ENCODE assay signal across 34 cellular contexts in the genomic region with DNA sequence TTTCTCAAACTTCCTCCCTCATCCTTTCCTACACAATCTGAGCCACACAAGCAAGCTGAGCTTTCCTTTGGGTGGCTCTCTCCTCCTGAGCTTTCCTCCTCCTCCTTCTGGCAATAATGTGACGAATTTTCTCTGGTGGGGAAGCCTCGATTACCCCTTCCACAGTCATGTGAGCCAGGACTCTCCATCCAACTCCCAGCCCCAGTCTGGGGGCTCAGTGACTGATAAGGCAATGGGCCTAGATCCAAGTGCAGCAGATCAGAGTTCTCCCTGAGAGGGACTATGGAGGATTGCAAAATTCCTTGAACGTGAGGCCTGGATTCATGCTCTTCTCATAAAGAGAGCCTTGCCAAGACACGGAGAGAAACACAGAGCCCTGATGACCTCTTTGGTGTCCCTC. TPM values are rescaled to one million over a fixed set of nuclear protein-coding genes. Genes with fewer than 3 reads are reported as not detected.
"Had no signal": no experiment of that assay in that cellular context is flagged by ENCODE, and none has a peak within 500 bp of the region (broad histone marks: within the 10 kb centered on the region; RNA-seq: fewer than 3 reads in every experiment).

No MANE protein-coding gene starts in this region.

- H3K36me3 Mint-ChIP-seq: activated CD4-positive, alpha-beta memory T cell treated with anti-CD3 and anti-CD28 coated beads for 36 hours; activated naive CD4-positive, alpha-beta T cell treated with anti-CD3 and anti-CD28 coated beads, Interleukin-2, amount 50 U/mL, for 72 hours; activated naive CD8-positive, alpha-beta T cell treated with anti-CD3 and anti-CD28 coated beads for 36 hours had no signal

- H3K27ac Mint-ChIP-seq: activated B cell treated with CpG ODN at 0.5 μM for 24 hours; activated CD4-positive, alpha-beta memory T cell treated with anti-CD3 and anti-CD28 coated beads for 36 hours; activated CD4-positive, alpha-beta T cell treated with anti-CD3 and anti-CD28 coated beads, Interleukin-2, amount 10 ng/mL, durations not matched to agents 24 days and 14 days; activated CD8-positive, alpha-beta T cell treated with anti-CD3 and anti-CD28 coated beads for 36 hours; activated naive CD4-positive, alpha-beta T cell treated with anti-CD3 and anti-CD28 coated beads for 36 hours; activated naive CD4-positive, alpha-beta T cell treated with anti-CD3 and anti-CD28 coated beads, Interleukin-2, amount 50 U/mL, for 72 hours; activated naive CD8-positive, alpha-beta T cell treated with anti-CD3 and anti-CD28 coated beads for 36 hours; activated T-cell treated with anti-CD3 and anti-CD28 coated beads, Interleukin-2, amount 50 U/mL, for 72 hours; activated T-helper 1 cell treated with anti-CD3 and anti-CD28 coated beads, Interleukin-12 subunit alpha, Interleukin-12 subunit beta, Interleukin-2, Interleukin-4 antibody, amounts not matched to agents 30 ng/mL and 10 ng/mL and 1 ng/mL, durations not matched to agents 14 hours and 24 hours and 36 hours; activated T-helper 17 cell treated with anti-CD3 and anti-CD28 coated beads, Interleukin-2, amount 50 U/mL, for 72 hours; T-helper 1 cell treated with Interleukin-12 subunit alpha and Interleukin-12 subunit beta and Interleukin-4 antibody, amounts not matched to agents 30 μg/mL and 1 μg/mL, for 36 hours; T-helper 2 cell treated with Interferon-gamma antibody and Interleukin-4, amounts not matched to agents 5 μg/mL and 100 μg/mL, for 36 hours had no signal

- ATAC-seq: activated CD8-positive, alpha-beta T cell treated with anti-CD3 and anti-CD28 coated beads for 36 hours; activated naive CD4-positive, alpha-beta T cell treated with anti-CD3 and anti-CD28 coated beads, Interleukin-2, amount 50 U/mL, for 72 hours; activated T-cell treated with anti-CD3 and anti-CD28 coated beads, Interleukin-2, amount 50 U/mL, for 4 hours; activated T-cell treated with anti-CD3 and anti-CD28 coated beads, Interleukin-2, amount 50 U/mL, for 72 hours; activated T-helper 17 cell treated with anti-CD3 and anti-CD28 coated beads, Interleukin-2, amount 50 U/mL, for 72 hours; body of pancreas had no signal

- H3K27me3 ChIP-seq: adrenal gland, body of pancreas, brain microvascular endothelial cell, breast epithelium had no signal

- H3K9me3 Mint-ChIP-seq: activated B cell treated with CpG ODN at 0.5 μM for 24 hours; activated CD4-positive, alpha-beta memory T cell treated with anti-CD3 and anti-CD28 coated beads for 36 hours; activated CD4-positive, alpha-beta T cell treated with anti-CD3 and anti-CD28 coated beads, Interleukin-2, amount 10 ng/mL, durations not matched to agents 24 days and 14 days; activated CD8-positive, alpha-beta T cell treated with anti-CD3 and anti-CD28 coated beads for 36 hours; activated naive CD8-positive, alpha-beta T cell treated with anti-CD3 and anti-CD28 coated beads for 36 hours; activated T-cell treated with anti-CD3 and anti-CD28 coated beads, Interleukin-2, amount 50 U/mL, for 4 hours; activated T-helper 1 cell treated with anti-CD3 and anti-CD28 coated beads, Interleukin-12 subunit alpha, Interleukin-12 subunit beta, Interleukin-2, Interleukin-4 antibody, amounts not matched to agents 30 ng/mL and 10 ng/mL and 1 ng/mL, durations not matched to agents 14 hours and 24 hours and 36 hours; activated T-helper 17 cell treated with anti-CD3 and anti-CD28 coated beads, Interleukin-2, amount 50 U/mL, for 72 hours; T-helper 1 cell treated with Interleukin-12 subunit alpha and Interleukin-12 subunit beta and Interleukin-4 antibody, amounts not matched to agents 30 μg/mL and 1 μg/mL, for 36 hours had no signal

- H3K4me1 Mint-ChIP-seq: activated B cell treated with CpG ODN at 0.5 μM for 24 hours; activated CD4-positive, alpha-beta T cell treated with anti-CD3 and anti-CD28 coated beads, Interleukin-2, amount 10 ng/mL, durations not matched to agents 24 days and 14 days; activated naive CD8-positive, alpha-beta T cell treated with anti-CD3 and anti-CD28 coated beads for 36 hours; activated T-helper 17 cell treated with anti-CD3 and anti-CD28 coated beads, Interleukin-2, amount 50 U/mL, for 72 hours had no signal

- H3K27me3 Mint-ChIP-seq: activated CD4-positive, alpha-beta memory T cell treated with anti-CD3 and anti-CD28 coated beads for 36 hours; activated CD8-positive, alpha-beta T cell treated with anti-CD3 and anti-CD28 coated beads for 36 hours; activated naive CD8-positive, alpha-beta T cell treated with anti-CD3 and anti-CD28 coated beads for 36 hours had no signal

- H3K36me3 ChIP-seq: adrenal gland, brain microvascular endothelial cell, breast epithelium had no signal

- DNase-seq: activated B cell treated with CpG ODN at 0.5 μM for 24 hours; activated CD4-positive, alpha-beta memory T cell treated with anti-CD3 and anti-CD28 coated beads for 36 hours; activated CD4-positive, alpha-beta T cell treated with anti-CD3 and anti-CD28 coated beads for 4 hours; activated CD4-positive, alpha-beta T cell treated with anti-CD3 and anti-CD28 coated beads, Interleukin-2, amount 10 ng/mL, durations not matched to agents 24 days and 14 days; activated CD4-positive, CD25-positive, alpha-beta regulatory T cell treated with anti-CD3 and anti-CD28 coated beads, Interleukin-2, amount 50 U/mL, for 72 hours; activated CD8-positive, alpha-beta memory T cell treated with anti-CD3 and anti-CD28 coated beads, Interleukin-2, amount 50 U/mL, for 4 hours; activated CD8-positive, alpha-beta T cell treated with anti-CD3 and anti-CD28 coated beads for 36 hours; activated effector memory CD4-positive, alpha-beta T cell treated with anti-CD3 and anti-CD28 coated beads, Interleukin-2, amount 50 U/mL, for 16 hours; activated gamma-delta T cell treated with Interleukin-2 at 50 U/mL for 16 hours; activated naive CD4-positive, alpha-beta T cell; activated naive CD4-positive, alpha-beta T cell treated with anti-CD3 and anti-CD28 coated beads for 36 hours; activated naive CD4-positive, alpha-beta T cell treated with anti-CD3 and anti-CD28 coated beads, Interleukin-2, amount 50 U/mL, for 16 hours; activated naive CD8-positive, alpha-beta T cell treated with anti-CD3 and anti-CD28 coated beads for 36 hours; activated T-cell treated with anti-CD3 and anti-CD28 coated beads for 4 hours; activated T-cell treated with anti-CD3 and anti-CD28 coated beads, Interleukin-2, amount 50 U/mL, for 1 hour; activated T-cell treated with anti-CD3 and anti-CD28 coated beads, Interleukin-2, amount 50 U/mL, for 4 hours; activated T-cell treated with anti-CD3 and anti-CD28 coated beads, Interleukin-2, amount 50 U/mL, for 72 hours; adrenal gland; amniotic stem cell; aorta; body of pancreas; brain microvascular endothelial cell; central memory CD4-positive, alpha-beta T cell; T-helper 1 cell; T-helper 2 cell; T-helper 9 cell had no signal

- H3K4me3 Mint-ChIP-seq: activated B cell treated with CpG ODN at 0.5 μM for 24 hours; activated CD4-positive, alpha-beta memory T cell treated with anti-CD3 and anti-CD28 coated beads for 36 hours; activated CD4-positive, alpha-beta T cell treated with anti-CD3 and anti-CD28 coated beads, Interleukin-2, amount 10 ng/mL, durations not matched to agents 24 days and 14 days; activated CD8-positive, alpha-beta T cell treated with anti-CD3 and anti-CD28 coated beads for 36 hours; activated naive CD4-positive, alpha-beta T cell treated with anti-CD3 and anti-CD28 coated beads for 36 hours; activated naive CD8-positive, alpha-beta T cell treated with anti-CD3 and anti-CD28 coated beads for 36 hours; activated T-cell treated with anti-CD3 and anti-CD28 coated beads, Interleukin-2, amount 50 U/mL, for 4 hours; activated T-cell treated with anti-CD3 and anti-CD28 coated beads, Interleukin-2, amount 50 U/mL, for 72 hours; activated T-helper 1 cell treated with anti-CD3 and anti-CD28 coated beads, Interleukin-12 subunit alpha, Interleukin-12 subunit beta, Interleukin-2, Interleukin-4 antibody, amounts not matched to agents 30 ng/mL and 10 ng/mL and 1 ng/mL, durations not matched to agents 14 hours and 24 hours and 36 hours; activated T-helper 17 cell treated with anti-CD3 and anti-CD28 coated beads, Interleukin-2, amount 50 U/mL, for 72 hours; T-helper 1 cell treated with Interleukin-12 subunit alpha and Interleukin-12 subunit beta and Interleukin-4 antibody, amounts not matched to agents 30 μg/mL and 1 μg/mL, for 36 hours; T-helper 2 cell treated with Interferon-gamma antibody and Interleukin-4, amounts not matched to agents 5 μg/mL and 100 μg/mL, for 36 hours had no signal

- H3K4me1 ChIP-seq: adrenal gland, breast epithelium had no signal

- H3K27ac ChIP-seq: adrenal gland, body of pancreas, brain microvascular endothelial cell, breast epithelium, VCaP had no signal

- H3K4me3 ChIP-seq: adrenal gland, body of pancreas, breast epithelium had no signal

- H3K9me3 ChIP-seq: adrenal gland, body of pancreas, breast epithelium had no signal

RNA-seq across cellular contexts. Expression of gene TRIM67, which starts 31.3 kb away (rescaled TPM):
- total RNA-seq: activated B cell treated with CpG ODN at 0.5 μM for 24 hours; activated CD4-positive, alpha-beta memory T cell treated with anti-CD3 and anti-CD28 coated beads for 36 hours; activated CD4-positive, alpha-beta T cell treated with anti-CD3 and anti-CD28 coated beads, Interleukin-2, amount 10 ng/mL, durations not matched to agents 24 days and 14 days; activated CD8-positive, alpha-beta memory T cell treated with anti-CD3 and anti-CD28 coated beads for 36 hours; activated CD8-positive, alpha-beta T cell treated with anti-CD3 and anti-CD28 coated beads for 36 hours; activated naive CD4-positive, alpha-beta T cell treated with anti-CD3 and anti-CD28 coated beads for 36 hours; activated naive CD8-positive, alpha-beta T cell treated with anti-CD3 and anti-CD28 coated beads for 36 hours; activated T-cell treated with anti-CD3 and anti-CD28 coated beads, Interleukin-2, amount 50 U/mL, for 4 hours; activated T-helper 1 cell treated with anti-CD3 and anti-CD28 coated beads, Interleukin-12 subunit alpha, Interleukin-12 subunit beta, Interleukin-2, Interleukin-4 antibody, amounts not matched to agents 30 ng/mL and 10 ng/mL and 1 ng/mL, durations not matched to agents 14 hours and 24 hours and 36 hours; activated T-helper 17 cell treated with anti-CD3 and anti-CD28 coated beads, Interleukin-2, amount 50 U/mL, for 72 hours; aorta; breast epithelium had no signal
